ENCODE assay signal across 10 cellular contexts in the genomic region with DNA sequence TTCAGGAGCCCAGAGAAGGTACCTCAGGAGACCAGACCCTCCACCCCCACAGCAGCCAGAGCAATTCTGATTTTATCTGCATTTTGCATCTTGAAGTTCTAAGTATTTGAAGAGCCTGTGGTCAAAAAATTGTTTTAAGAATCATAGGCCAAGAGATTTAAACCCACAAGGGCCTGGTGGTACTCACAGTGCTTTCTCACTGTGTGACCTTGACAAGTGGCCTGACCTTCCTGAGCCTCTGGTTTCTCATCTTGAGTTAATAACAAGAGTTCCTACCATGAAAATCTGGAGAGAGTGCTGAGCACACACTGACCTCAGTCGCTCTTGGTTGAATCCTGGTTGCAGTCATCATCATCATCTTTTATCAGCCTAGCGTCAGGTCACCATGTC. TPM values are rescaled to one million over a fixed set of nuclear protein-coding genes. Genes with fewer than 3 reads are reported as not detected.
A peak's percentile ranks its signal among the peaks of the same experiment; 100 is the strongest.
DNase-seq lines count a peak whose midpoint lies in the region; ATAC-seq and TF ChIP-seq lines count a peak whose summit lies in the region.
"Had no signal": no experiment of that assay in that cellular context is flagged by ENCODE, and none has a peak within 500 bp of the region (broad histone marks: within the 10 kb centered on the region; RNA-seq: fewer than 3 reads in every experiment).

No MANE protein-coding gene starts in this region.

- no peaks in the 10 kb centered on the region for H3K27me3 Mint-ChIP-seq in activated T-cell treated with anti-CD3 and anti-CD28 coated beads, Interleukin-2, amount 50 U/mL, for 24 hours
- H3K27me3 Mint-ChIP-seq in endothelial cell (ENCODE audit: unreplicated experiment), result peaks cover 16% of the 10 kb centered on the region
- H3K27me3 Mint-ChIP-seq in stimulated activated memory B cell treated with anti-CD40 and anti-IgM and Interleukin-4, amounts not matched to agents 10 μg/mL and 1 μg/mL and 100 μg/mL, for 72 hours, result no peaks in the 10 kb centered on the region
- H3K27me3 Mint-ChIP-seq: central memory CD8-positive, alpha-beta T cell had no signal

- H3K27ac ChIP-seq in RWPE1, result peak overlapping the region; percentile 93

- CTCF ChIA-PET in RWPE1 (lab: Yijun Ruan, JAX), result interaction anchor here (0.6 to 20.6 kb wide), 10 partner anchors 8 to 1258 kb away, joined by 3 to 656 read pairs (median 3); no protein-coding TSS in a partner anchor

- H3K27ac Mint-ChIP-seq in activated T-cell treated with anti-CD3 and anti-CD28 coated beads, Interleukin-2, amount 50 U/mL, for 24 hours, result peak overlapping the region; percentile 90
- H3K27ac Mint-ChIP-seq in endothelial cell (ENCODE audit: unreplicated experiment), result peak overlapping the region; percentile 64
- peak overlapping the region; percentile 65 for H3K27ac Mint-ChIP-seq in stimulated activated memory B cell treated with anti-CD40 and anti-IgM and Interleukin-4, amounts not matched to agents 10 μg/mL and 1 μg/mL and 100 μg/mL, for 72 hours

- no peak for ATAC-seq in stimulated activated memory B cell treated with anti-CD40 and anti-IgM and Interleukin-4, amounts not matched to agents 10 μg/mL and 1 μg/mL and 100 μg/mL, for 72 hours
- no peak for ATAC-seq in GM19328 (IDR thresholded peaks at IDR 0.05; ENCODE audit: unreplicated experiment)

- no peak overlapping the region for H3K4me3 Mint-ChIP-seq in activated T-cell treated with anti-CD3 and anti-CD28 coated beads, Interleukin-2, amount 50 U/mL, for 24 hours
- H3K4me3 Mint-ChIP-seq in endothelial cell (ENCODE audit: unreplicated experiment), result no peak overlapping the region
- H3K4me3 Mint-ChIP-seq in stimulated activated memory B cell treated with anti-CD40 and anti-IgM and Interleukin-4, amounts not matched to agents 10 μg/mL and 1 μg/mL and 100 μg/mL, for 72 hours, result no peak overlapping the region
- H3K4me3 Mint-ChIP-seq: central memory CD8-positive, alpha-beta T cell had no signal

- H3K36me3 Mint-ChIP-seq in activated T-cell treated with anti-CD3 and anti-CD28 coated beads, Interleukin-2, amount 50 U/mL, for 24 hours (ENCODE audit: low read depth), result peaks cover 97% of the 10 kb centered on the region
- peaks cover 33% of the 10 kb centered on the region for H3K36me3 Mint-ChIP-seq in endothelial cell (ENCODE audit: low read depth, unreplicated experiment)
- H3K36me3 Mint-ChIP-seq in stimulated activated memory B cell treated with anti-CD40 and anti-IgM and Interleukin-4, amounts not matched to agents 10 μg/mL and 1 μg/mL and 100 μg/mL, for 72 hours, result peaks cover 60% of the 10 kb centered on the region

- H3K4me1 Mint-ChIP-seq in activated T-cell treated with anti-CD3 and anti-CD28 coated beads, Interleukin-2, amount 50 U/mL, for 24 hours (ENCODE audit: low read depth), result peaks cover 29% of the 10 kb centered on the region
- H3K4me1 Mint-ChIP-seq in endothelial cell (ENCODE audit: unreplicated experiment), result no peaks in the 10 kb centered on the region
- peaks cover 19% of the 10 kb centered on the region for H3K4me1 Mint-ChIP-seq in stimulated activated memory B cell treated with anti-CD40 and anti-IgM and Interleukin-4, amounts not matched to agents 10 μg/mL and 1 μg/mL and 100 μg/mL, for 72 hours

- DNase-seq in activated T-cell treated with anti-CD3 and anti-CD28 coated beads, Interleukin-2, amount 50 U/mL, for 24 hours, result no peak
- DNase-seq in activated T-cell treated with anti-CD3 and anti-CD28 coated beads, Interleukin-2, amount 50 U/mL, for 48 hours, result no peak
- DNase-seq in RWPE1 (ENCODE audit: low spot score), result no peak
- DNase-seq in endothelial cell (ENCODE audit: low spot score), result no peak
- DNase-seq in NCI-H2227 (lab: John Stamatoyannopoulos, UW; ENCODE audit: unreplicated experiment), result no peak
- no peak for DNase-seq in cerebellar cortex (ENCODE audit: low spot score)
- DNase-seq: NCI-H524 treated with DMSO at 0.1 percent for 48 hours had no signal

- no peaks in the 10 kb centered on the region for H3K9me3 Mint-ChIP-seq in activated T-cell treated with anti-CD3 and anti-CD28 coated beads, Interleukin-2, amount 50 U/mL, for 24 hours
- no peaks in the 10 kb centered on the region for H3K9me3 Mint-ChIP-seq in endothelial cell (ENCODE audit: unreplicated experiment)
- H3K9me3 Mint-ChIP-seq in stimulated activated memory B cell treated with anti-CD40 and anti-IgM and Interleukin-4, amounts not matched to agents 10 μg/mL and 1 μg/mL and 100 μg/mL, for 72 hours, result no peaks in the 10 kb centered on the region
- H3K9me3 Mint-ChIP-seq: central memory CD8-positive, alpha-beta T cell had no signal

- POLR2A ChIA-PET in RWPE1 (lab: Yijun Ruan, JAX; ENCODE audit: low non-redundant PET), result interaction anchor here (2.0 to 4.7 kb wide), 3 partner anchors 13 to 52 kb away, joined by 6 to 46 read pairs (median 34); a partner anchor contains a TSS

- no peak for TF ChIP-seq CTCF in RWPE1 (conservative IDR thresholded peaks at IDR 0.05; ENCODE audit: low read depth)
- no peak for TF ChIP-seq CTCF in endothelial cell (IDR thresholded peaks at IDR 0.05; ENCODE audit: unreplicated experiment)

RNA-seq across cellular contexts. Expression of a gene that starts 45.4 kb away (rescaled TPM):
- 85.2 TPM for total RNA-seq in endothelial cell (ENCODE audit: unreplicated experiment)

RNA-seq across cellular contexts. Expression of a gene that starts 45.5 kb away (rescaled TPM):
- total RNA-seq in endothelial cell (ENCODE audit: unreplicated experiment), result 153 TPM
